ENCODE assay signal across 2 cellular contexts in genomic region chr1:247681288-247681897, GRCh38.
TF ChIP-seq lines count a peak whose summit lies in the region.

No MANE protein-coding gene starts in this region.

TF ChIP-seq in HCT116, 20 proteins besides CTCF, POLR2A, EP300 and RAD21 (continued from another document):
- no peak for TF ChIP-seq FOSL1 (IDR thresholded peaks at IDR 0.05; ENCODE audit: low read depth)
- TF ChIP-seq EZH2 (IDR thresholded peaks at IDR 0.05), result no peak
TF ChIP-seq in HCT116: peak in this region for 0.

TF ChIP-seq in SK-N-SH treated with all-trans-retinoic acid at 6 μM for 48 hours, 23 proteins besides CTCF, POLR2A, EP300 and RAD21 (continued from another document):
- TF ChIP-seq PATZ1 (CRISPR knock-in tag; IDR thresholded peaks at IDR 0.05; ENCODE audit: borderline replicate concordance), result no peak
- no peak for TF ChIP-seq CSDC2 (CRISPR knock-in tag; IDR thresholded peaks at IDR 0.05)
- TF ChIP-seq TOX (CRISPR knock-in tag; IDR thresholded peaks at IDR 0.05; ENCODE audit: borderline replicate concordance), result no peak
- no peak for TF ChIP-seq ZFP30 (CRISPR knock-in tag; IDR thresholded peaks at IDR 0.05)
- TF ChIP-seq CREB5 (CRISPR knock-in tag; IDR thresholded peaks at IDR 0.05; ENCODE audit: low read depth), result no peak
- no peak for TF ChIP-seq ARNTL (CRISPR knock-in tag; IDR thresholded peaks at IDR 0.05; ENCODE audit: borderline replicate concordance, low read depth)
- TF ChIP-seq ZFP3 (CRISPR knock-in tag; IDR thresholded peaks at IDR 0.05), result no peak
- no peak for TF ChIP-seq GLIS3 (CRISPR knock-in tag; IDR thresholded peaks at IDR 0.05)
- TF ChIP-seq OSR1 (CRISPR knock-in tag; IDR thresholded peaks at IDR 0.05), result no peak
